In genomic region chr3:63479661-63480035, GRCh38 we compare ENCODE assay signal across 2 cellular contexts.
TF ChIP-seq lines count a peak whose summit lies in the region.

No MANE protein-coding gene starts in this region.

TF ChIP-seq in liver, 16 proteins besides CTCF, POLR2A, EP300 and RAD21 (continued from another document):
- TF ChIP-seq, protein P1, sequence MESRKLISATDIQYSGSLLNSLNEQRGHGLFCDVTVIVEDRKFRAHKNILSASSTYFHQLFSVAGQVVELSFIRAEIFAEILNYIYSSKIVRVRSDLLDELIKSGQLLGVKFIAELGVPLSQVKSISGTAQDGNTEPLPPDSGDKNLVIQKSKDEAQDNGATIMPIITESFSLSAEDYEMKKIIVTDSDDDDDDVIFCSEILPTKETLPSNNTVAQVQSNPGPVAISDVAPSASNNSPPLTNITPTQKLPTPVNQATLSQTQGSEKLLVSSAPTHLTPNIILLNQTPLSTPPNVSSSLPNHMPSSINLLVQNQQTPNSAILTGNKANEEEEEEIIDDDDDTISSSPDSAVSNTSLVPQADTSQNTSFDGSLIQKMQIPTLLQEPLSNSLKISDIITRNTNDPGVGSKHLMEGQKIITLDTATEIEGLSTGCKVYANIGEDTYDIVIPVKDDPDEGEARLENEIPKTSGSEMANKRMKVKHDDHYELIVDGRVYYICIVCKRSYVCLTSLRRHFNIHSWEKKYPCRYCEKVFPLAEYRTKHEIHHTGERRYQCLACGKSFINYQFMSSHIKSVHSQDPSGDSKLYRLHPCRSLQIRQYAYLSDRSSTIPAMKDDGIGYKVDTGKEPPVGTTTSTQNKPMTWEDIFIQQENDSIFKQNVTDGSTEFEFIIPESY (IDR thresholded peaks at IDR 0.05): no peak
- no peak for TF ChIP-seq FOXA2 (IDR thresholded peaks at IDR 0.05)
- no peak for TF ChIP-seq YY1 (IDR thresholded peaks at IDR 0.05)
- TF ChIP-seq, protein P2, sequence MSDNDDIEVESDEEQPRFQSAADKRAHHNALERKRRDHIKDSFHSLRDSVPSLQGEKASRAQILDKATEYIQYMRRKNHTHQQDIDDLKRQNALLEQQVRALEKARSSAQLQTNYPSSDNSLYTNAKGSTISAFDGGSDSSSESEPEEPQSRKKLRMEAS (IDR thresholded peaks at IDR 0.05): no peak
- no peak for TF ChIP-seq GABPA (IDR thresholded peaks at IDR 0.05 in 1 of 2, conservative IDR thresholded peaks at IDR 0.05 in 1 of 2)
- TF ChIP-seq REST (IDR thresholded peaks at IDR 0.05): no peak
- TF ChIP-seq TAF1 (conservative IDR thresholded peaks at IDR 0.05): no peak
- peak; percentile 95 for TF ChIP-seq NR2F2 (IDR thresholded peaks at IDR 0.05)
- no peak for TF ChIP-seq EGR1 (IDR thresholded peaks at IDR 0.05; ENCODE audit: low read depth in 2 of 2)
- no peak for TF ChIP-seq JUND (IDR thresholded peaks at IDR 0.05)
- TF ChIP-seq RXRA (IDR thresholded peaks at IDR 0.05): peak; percentile 28 to 47

TF ChIP-seq in HepG2, 621 proteins besides CTCF, POLR2A, EP300 and RAD21 (continued from another document):
- TF ChIP-seq ZNF292 (CRISPR knock-in tag; IDR thresholded peaks at IDR 0.05; ENCODE audit: borderline replicate concordance, low read depth) (no peak), ZNF335 (CRISPR knock-in tag; IDR thresholded peaks at IDR 0.05) (no peak), ZIK1 (CRISPR knock-in tag; IDR thresholded peaks at IDR 0.05; ENCODE audit: borderline replicate concordance, low read depth) (no peak), REXO4 (CRISPR knock-in tag; IDR thresholded peaks at IDR 0.05; ENCODE audit: borderline replicate concordance) (no peak), CBFB (CRISPR knock-in tag; IDR thresholded peaks at IDR 0.05) (no peak), ZNF83 (CRISPR knock-in tag; IDR thresholded peaks at IDR 0.05; ENCODE audit: borderline replicate concordance) (no peak), ATF2 (CRISPR knock-in tag; IDR thresholded peaks at IDR 0.05) (no peak), MTF1 (CRISPR knock-in tag; IDR thresholded peaks at IDR 0.05) (no peak), IKZF5 (CRISPR knock-in tag; IDR thresholded peaks at IDR 0.05) (no peak), ATM (IDR thresholded peaks at IDR 0.05; ENCODE audit: borderline replicate concordance) (no peak), ZNF558 (CRISPR knock-in tag; IDR thresholded peaks at IDR 0.05; ENCODE audit: borderline replicate concordance) (no peak), AGO1 (IDR thresholded peaks at IDR 0.05; ENCODE audit: low read depth, low read length, poor library complexity, severe bottlenecking) (no peak), TERF1 (CRISPR knock-in tag; IDR thresholded peaks at IDR 0.05) (no peak)
- TF ChIP-seq, protein P3, sequence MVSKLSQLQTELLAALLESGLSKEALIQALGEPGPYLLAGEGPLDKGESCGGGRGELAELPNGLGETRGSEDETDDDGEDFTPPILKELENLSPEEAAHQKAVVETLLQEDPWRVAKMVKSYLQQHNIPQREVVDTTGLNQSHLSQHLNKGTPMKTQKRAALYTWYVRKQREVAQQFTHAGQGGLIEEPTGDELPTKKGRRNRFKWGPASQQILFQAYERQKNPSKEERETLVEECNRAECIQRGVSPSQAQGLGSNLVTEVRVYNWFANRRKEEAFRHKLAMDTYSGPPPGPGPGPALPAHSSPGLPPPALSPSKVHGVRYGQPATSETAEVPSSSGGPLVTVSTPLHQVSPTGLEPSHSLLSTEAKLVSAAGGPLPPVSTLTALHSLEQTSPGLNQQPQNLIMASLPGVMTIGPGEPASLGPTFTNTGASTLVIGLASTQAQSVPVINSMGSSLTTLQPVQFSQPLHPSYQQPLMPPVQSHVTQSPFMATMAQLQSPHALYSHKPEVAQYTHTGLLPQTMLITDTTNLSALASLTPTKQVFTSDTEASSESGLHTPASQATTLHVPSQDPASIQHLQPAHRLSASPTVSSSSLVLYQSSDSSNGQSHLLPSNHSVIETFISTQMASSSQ (IDR thresholded peaks at IDR 0.05; ENCODE audit: low read depth): no peak
- TF ChIP-seq, protein P3 (CRISPR knock-in tag; IDR thresholded peaks at IDR 0.05; ENCODE audit: borderline replicate concordance): no peak
